8 cellular contexts compared by ENCODE assay signal in genomic region chr6:16514249-16514648, GRCh38.
DNase-seq lines count a peak whose midpoint lies in the region; ATAC-seq and TF ChIP-seq lines count a peak whose summit lies in the region.

No MANE protein-coding gene starts in this region.

- H3K27me3 Mint-ChIP-seq in activated T-cell treated with anti-CD3 and anti-CD28 coated beads, Interleukin-2, amount 50 U/mL, for 72 hours (ENCODE audit: low read depth), result peaks cover 6% of the 10 kb centered on the region

- TF ChIP-seq CTCF in LNCAP (IDR thresholded peaks at IDR 0.05), result peak; percentile 49; the same call in 1 of the 2 replicates

- peak; percentile 54 for DNase-seq in NCI-H748 (lab: John Stamatoyannopoulos, UW; ENCODE audit: unreplicated experiment)
- no peak for DNase-seq in NCI-H748 treated with DMSO at 0.1 percent for 48 hours (lab: John Stamatoyannopoulos, UW)
- peak in 1 of 2 donors; percentile 29 for DNase-seq in activated T-cell treated with anti-CD3 and anti-CD28 coated beads, Interleukin-2, amount 50 U/mL, for 72 hours
- DNase-seq in head of caudate nucleus, result peak in 33 of 42 donors; percentile 10 to 75 (median 48)
- DNase-seq in retina, result peak; percentile 59
- DNase-seq in cerebellar cortex (ENCODE audit: low spot score), result no peak
- no peak for DNase-seq in activated gamma-delta T cell treated with Interleukin-2 at 50 U/mL for 16 hours

- intact Hi-C loops in head of caudate nucleus (cut with DNase I), result loop anchor here (5.0 kb wide), 1 partner anchor 248 kb away; the partner anchor contains the start of gene ATXN1

- peak; percentile 33 to 41 for ATAC-seq in activated T-cell treated with anti-CD3 and anti-CD28 coated beads, Interleukin-2, amount 50 U/mL, for 72 hours (replicated peaks in 1 of 2)

- H3K4me1 Mint-ChIP-seq in activated T-cell treated with anti-CD3 and anti-CD28 coated beads, Interleukin-2, amount 50 U/mL, for 72 hours (ENCODE audit: low read depth), result peaks cover 83% of the 10 kb centered on the region

- peak overlapping the region; percentile 5 for H3K27ac Mint-ChIP-seq in activated T-cell treated with anti-CD3 and anti-CD28 coated beads, Interleukin-2, amount 50 U/mL, for 72 hours

- no peaks in the 10 kb centered on the region for H3K9me3 Mint-ChIP-seq in activated T-cell treated with anti-CD3 and anti-CD28 coated beads, Interleukin-2, amount 50 U/mL, for 72 hours

- H3K4me3 Mint-ChIP-seq in activated T-cell treated with anti-CD3 and anti-CD28 coated beads, Interleukin-2, amount 50 U/mL, for 72 hours, result peak overlapping the region; percentile 38 to 54

- H3K36me3 Mint-ChIP-seq in activated T-cell treated with anti-CD3 and anti-CD28 coated beads, Interleukin-2, amount 50 U/mL, for 72 hours (ENCODE audit: insufficient read depth in 2 of 2), result peaks cover 0 to 3% of the 10 kb centered on the region in 2 donors

Comparison
In these comparisons a context has a peak if more than half of its experiments do, and no peak if none do; other contexts are left out.
1. DNase-seq: peak in NCI-H748 (single experiment), head of caudate nucleus (33 of 42) and retina (single experiment); none in NCI-H748 treated with DMSO at 0.1 percent for 48 hours (single experiment), cerebellar cortex (single experiment) and activated gamma-delta T cell treated with Interleukin-2 at 50 U/mL for 16 hours (single experiment).